ENCODE assay signal across 11 cellular contexts in the genomic region with DNA sequence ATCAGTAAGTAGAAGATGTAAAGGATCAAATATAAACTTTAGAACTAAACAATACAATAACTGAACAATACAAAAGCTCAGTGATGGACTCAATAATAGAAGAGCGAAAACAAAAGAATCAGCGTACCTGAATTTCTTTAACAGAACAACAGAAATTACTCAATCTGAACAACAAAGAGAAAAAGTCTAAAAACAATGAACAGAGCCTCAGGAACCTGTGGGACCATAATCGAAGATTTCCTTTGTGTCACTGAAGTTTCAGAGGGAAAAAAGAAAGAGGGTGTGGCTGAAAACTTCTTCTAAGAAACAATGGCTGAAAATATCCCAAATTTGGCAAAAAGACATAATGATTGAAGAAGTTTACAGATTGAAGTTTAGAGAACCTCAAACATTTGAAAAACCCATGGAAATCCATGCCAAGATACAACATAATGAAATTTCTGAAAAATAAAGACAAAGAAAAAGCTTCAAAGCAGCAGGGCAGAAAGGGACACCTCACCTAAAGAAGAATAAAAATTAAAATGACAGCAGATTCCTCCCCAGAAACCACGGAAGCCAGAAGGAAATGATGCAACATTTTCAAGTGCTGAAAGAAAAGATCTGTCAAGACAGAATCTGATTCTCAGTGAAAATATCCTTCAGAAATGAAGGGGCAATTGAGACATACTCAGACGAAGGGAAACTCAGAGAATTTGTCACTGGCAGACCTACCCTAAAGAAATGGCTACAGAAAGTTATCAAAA.
DNase-seq lines count a peak whose midpoint lies in the region; ATAC-seq, FAIRE-seq and TF ChIP-seq lines count a peak whose summit lies in the region.
"Had no signal": no experiment of that assay in that cellular context is flagged by ENCODE, and none has a peak within 500 bp of the region (broad histone marks: within the 10 kb centered on the region; RNA-seq: fewer than 3 reads in every experiment).

No MANE protein-coding gene starts in this region.

- in situ Hi-C loops in HepG2 (cut with HindIII; ENCODE audit: extremely low pct_ligation_motif_present, low pct_unique_long_range_greater_than_20kb): no loop called here

- H3K79me2 ChIP-seq in HepG2 (ENCODE audit: insufficient read depth, low read length): no peaks in the 10 kb centered on the region

- H3K27me3 ChIP-seq in HepG2 (ENCODE audit: control insufficient read depth in 1 of 2, insufficient read depth in 2 of 2, low read length in 2 of 2): no peaks in the 10 kb centered on the region
- H3K27me3 ChIP-seq in right lobe of liver: no peaks in the 10 kb centered on the region

- no TSS peak for BruUV-seq in HepG2 (replicated peaks; lab: Mats Ljungman, UMichigan)

- H3K9ac ChIP-seq in HepG2 (ENCODE audit: insufficient read depth, low read depth, low read length): no peak overlapping the region

- FAIRE-seq in HepG2 (lab: Jason Lieb, UNC): no peak

- TF ChIP-seq CTCF in HepG2 (CRISPR knock-in tag; IDR thresholded peaks at IDR 0.05): no peak
- TF ChIP-seq CTCF in right lobe of liver (IDR thresholded peaks at IDR 0.05): no peak

- TF ChIP-seq POLR2A in HepG2 (IDR thresholded peaks at IDR 0.05; ENCODE audit: insufficient read depth in 1 of 2, low read depth in 2 of 2, low read length in 2 of 2) (no peak), right lobe of liver (IDR thresholded peaks at IDR 0.05) (no peak)

- no peak overlapping the region for H3K27ac ChIP-seq in HepG2 (ENCODE audit: extremely low read length, insufficient read depth, low read length)
- no peak overlapping the region for H3K27ac ChIP-seq in right lobe of liver

- WGBS in HepG2 (ENCODE audit: low lambda C conversion rate): 62% methylated on average over 5 of the region's 5 CpGs
- WGBS in right lobe of liver (ENCODE audit: insufficient coverage, low coverage, low lambda C conversion rate, missing lambda C conversion rate): 56% methylated on average over 5 of the region's 5 CpGs

- H2AFZ ChIP-seq in HepG2 (ENCODE audit: low read length): no peak overlapping the region

- no peak for TF ChIP-seq RAD21 in HepG2 (CRISPR knock-in tag; IDR thresholded peaks at IDR 0.05)

- no peaks in the 10 kb centered on the region for H3K9me3 ChIP-seq in HepG2 (ENCODE audit: low read length)
- no peaks in the 10 kb centered on the region for H3K9me3 ChIP-seq in right lobe of liver

- intact Hi-C loops in HepG2 (cut with micrococcal nuclease; ENCODE audit: unreplicated experiment): no loop called here
- intact Hi-C loops in right lobe of liver (cut with DNase I): no loop called here

- POLR2A ChIA-PET in HepG2 (lab: Yijun Ruan, JAX): no interaction called here

- no peak for ATAC-seq in HepG2
- ATAC-seq in right lobe of liver: no peak
- ATAC-seq in GM18519 (IDR thresholded peaks at IDR 0.05; ENCODE audit: low FRiP score, unreplicated experiment): no peak
- no peak for ATAC-seq in GM19023 (IDR thresholded peaks at IDR 0.05; ENCODE audit: unreplicated experiment)
- ATAC-seq: Right ventricle myocardium inferior had no signal

- no peaks in the 10 kb centered on the region for H3K36me3 ChIP-seq in HepG2 (replicated peaks in 1 of 2; ENCODE audit: control insufficient read depth in 1 of 2, insufficient read depth in 2 of 2, low read length in 2 of 2)
- no peaks in the 10 kb centered on the region for H3K36me3 ChIP-seq in right lobe of liver

- DNase-seq in HepG2 (ENCODE audit: low spot score) (no peak), right lobe of liver (no peak), SIG-M5 treated with dmso at 0.1 percent for 504 hours (lab: John Stamatoyannopoulos, UW; ENCODE audit: unreplicated experiment) (peak; percentile 50), dedifferentiated amniotic fluid mesenchymal stem cell (ENCODE audit: extremely low spot score) (peak; percentile 39), NCI-H2171 treated with DMSO at 0.1 percent for 48 hours (lab: John Stamatoyannopoulos, UW) (no peak), iPS-NIHi11 (ENCODE audit: low spot score) (no peak)
- DNase-seq: stimulated activated CD4-positive, alpha-beta T cell treated with anti-CD3 and anti-CD28 coated beads, Interleukin-1b, Interleukin-23, amount 100 ng/mL, for 48 hours; trophoblast cell had no signal

- no peaks in the 10 kb centered on the region for H4K20me1 ChIP-seq in HepG2 (ENCODE audit: insufficient read depth, low read length)

- TF ChIP-seq EP300 in HepG2 (IDR thresholded peaks at IDR 0.05; ENCODE audit: low read depth in 2 of 2, low read length in 2 of 2) (no peak), HepG2 (CRISPR knock-in tag; IDR thresholded peaks at IDR 0.05; ENCODE audit: borderline replicate concordance) (no peak)

- H3K4me1 ChIP-seq in HepG2 (ENCODE audit: insufficient read depth, low read length): no peaks in the 10 kb centered on the region
- no peaks in the 10 kb centered on the region for H3K4me1 ChIP-seq in right lobe of liver

- H3K4me3 ChIP-seq in HepG2 (replicated peaks in 1 of 3; ENCODE audit: insufficient read depth in 1 of 3, low read depth in 2 of 3, low read length in 3 of 3) (no peak overlapping the region), right lobe of liver (no peak overlapping the region)

- CTCF ChIA-PET in HepG2 (lab: Yijun Ruan, JAX; ENCODE audit: low intra/inter-chr PET ratio, low total read pairs): no interaction called here

- H3K4me2 ChIP-seq in HepG2 (ENCODE audit: low read depth, low read length): no peak overlapping the region

TF ChIP-seq in HepG2, 621 proteins besides CTCF, POLR2A, EP300 and RAD21:
- TF ChIP-seq ZNF773 (CRISPR knock-in tag; IDR thresholded peaks at IDR 0.05; ENCODE audit: borderline replicate concordance): no peak
- TF ChIP-seq TCF7L2 (IDR thresholded peaks at IDR 0.05; ENCODE audit: low read depth, low read length): no peak
- 0 out of 2 replicates have a peak, but pooled peaks have one; percentile 17 for TF ChIP-seq ATF7 (IDR thresholded peaks at IDR 0.05)
- no peak for TF ChIP-seq ATF7 (CRISPR knock-in tag; IDR thresholded peaks at IDR 0.05)

Comparison
In these comparisons a context has a peak if more than half of its experiments do, and no peak if none do; other contexts are left out.
1. DNase-seq: peak in SIG-M5 treated with dmso at 0.1 percent for 504 hours (single experiment) and dedifferentiated amniotic fluid mesenchymal stem cell (single experiment); none in HepG2 (single experiment), right lobe of liver (0 of 3), NCI-H2171 treated with DMSO at 0.1 percent for 48 hours (single experiment) and iPS-NIHi11 (single experiment).